Comparison of ENCODE assay signal across 21 cellular contexts in the genomic region with DNA sequence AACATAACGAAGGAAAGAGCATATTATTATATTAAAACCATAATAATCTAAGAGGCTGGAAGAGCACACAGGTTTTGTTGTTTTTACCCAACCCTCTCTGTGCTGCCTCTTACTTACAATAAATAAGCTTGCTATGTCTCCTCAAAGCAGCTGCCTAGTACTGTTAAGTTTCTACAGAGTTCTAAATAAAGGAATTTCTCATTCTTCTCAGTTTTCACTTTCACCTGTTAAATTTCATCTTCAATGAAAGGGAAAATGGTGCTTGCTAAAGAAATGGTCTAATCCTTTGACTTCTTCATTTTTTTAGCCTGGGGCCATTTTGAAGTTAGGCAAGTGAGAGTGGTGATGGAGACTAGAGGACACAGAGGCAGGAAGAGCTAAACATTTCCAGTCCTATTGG.
"Had no signal": no experiment of that assay in that cellular context is flagged by ENCODE, and none has a peak within 500 bp of the region (broad histone marks: within the 10 kb centered on the region; RNA-seq: fewer than 3 reads in every experiment).

No MANE protein-coding gene starts in this region.

- H3K9me3 ChIP-seq: gastrocnemius medialis, heart right ventricle, psoas muscle, right lobe of liver, spleen, stomach, thoracic aorta, transverse colon had no signal

- H3K27ac Mint-ChIP-seq: naive thymus-derived CD4-positive, alpha-beta T cell; nephron progenitor cell; stimulated activated memory B cell treated with anti-CD40 and anti-IgM and Interleukin-4, amounts not matched to agents 10 μg/mL and 1 μg/mL and 100 μg/mL, for 72 hours had no signal

- H3K36me3 Mint-ChIP-seq: naive thymus-derived CD4-positive, alpha-beta T cell; stimulated activated memory B cell treated with anti-CD40 and anti-IgM and Interleukin-4, amounts not matched to agents 10 μg/mL and 1 μg/mL and 100 μg/mL, for 72 hours had no signal

- ATAC-seq: esophagus mucosa; gastrocnemius medialis; naive thymus-derived CD4-positive, alpha-beta T cell; right lobe of liver; stimulated activated memory B cell treated with anti-CD40 and anti-IgM and Interleukin-4, amounts not matched to agents 10 μg/mL and 1 μg/mL and 100 μg/mL, for 72 hours had no signal

- H3K9me3 Mint-ChIP-seq: nephron progenitor cell; stimulated activated memory B cell treated with anti-CD40 and anti-IgM and Interleukin-4, amounts not matched to agents 10 μg/mL and 1 μg/mL and 100 μg/mL, for 72 hours had no signal

- H3K27me3 ChIP-seq: right lobe of liver, spleen, stomach, transverse colon had no signal

- H3K27ac ChIP-seq: gastrocnemius medialis, heart right ventricle, psoas muscle, spleen, stomach, transverse colon had no signal

- H3K4me3 Mint-ChIP-seq: naive thymus-derived CD4-positive, alpha-beta T cell; nephron progenitor cell; stimulated activated memory B cell treated with anti-CD40 and anti-IgM and Interleukin-4, amounts not matched to agents 10 μg/mL and 1 μg/mL and 100 μg/mL, for 72 hours had no signal

- H3K4me3 ChIP-seq: gastrocnemius medialis, heart right ventricle, psoas muscle, right lobe of liver, spleen, stomach, thoracic aorta, transverse colon had no signal

- H3K4me1 ChIP-seq: gastrocnemius medialis, heart right ventricle, psoas muscle, spleen, stomach, transverse colon had no signal

- H3K27me3 Mint-ChIP-seq: naive thymus-derived CD4-positive, alpha-beta T cell; stimulated activated memory B cell treated with anti-CD40 and anti-IgM and Interleukin-4, amounts not matched to agents 10 μg/mL and 1 μg/mL and 100 μg/mL, for 72 hours had no signal

- DNase-seq: effector memory CD4-positive, alpha-beta T cell; gastrocnemius medialis; heart right ventricle; hypothalamus; kidney glomerular epithelial cell; mesendoderm; naive thymus-derived CD4-positive, alpha-beta T cell; nephron progenitor cell; psoas muscle; retina; right lobe of liver; spleen; stimulated activated CD4-positive, alpha-beta T cell treated with anti-CD3 and anti-CD28 coated beads, Interleukin-15, amount 100 ng/mL, for 24 hours; stimulated activated CD4-positive, alpha-beta T cell treated with anti-CD3 and anti-CD28 coated beads, Interleukin-1b, Interleukin-23, amount 100 ng/mL, for 48 hours; stimulated activated CD4-positive, alpha-beta T cell treated with anti-CD3 and anti-CD28 coated beads, Interleukin-4, amount 100 ng/mL, for 24 hours; stomach; substantia nigra; transverse colon had no signal

- H3K36me3 ChIP-seq: gastrocnemius medialis, heart right ventricle, right lobe of liver, spleen, stomach, thoracic aorta, transverse colon had no signal

- H3K4me1 Mint-ChIP-seq: nephron progenitor cell; stimulated activated memory B cell treated with anti-CD40 and anti-IgM and Interleukin-4, amounts not matched to agents 10 μg/mL and 1 μg/mL and 100 μg/mL, for 72 hours had no signal
